Comparison of ENCODE assay signal across 8 cellular contexts in genomic region chr1:177355575-177355974, GRCh38.
DNase-seq lines count a peak whose midpoint lies in the region; ATAC-seq, FAIRE-seq and TF ChIP-seq lines count a peak whose summit lies in the region.

No MANE protein-coding gene starts in this region.

- H3K9me3 ChIP-seq in HCT116 (ENCODE audit: control insufficient read depth in 1 of 2, insufficient read depth in 1 of 2, low read depth in 1 of 2, low read length in 2 of 2) (no peaks in the 10 kb centered on the region), HepG2 (ENCODE audit: low read length) (no peaks in the 10 kb centered on the region)

- H3K9ac ChIP-seq in HCT116 (ENCODE audit: low read length) (no peak overlapping the region), HepG2 (ENCODE audit: insufficient read depth, low read depth, low read length) (no peak overlapping the region)

- TF ChIP-seq EP300 in HepG2 (IDR thresholded peaks at IDR 0.05; ENCODE audit: low read depth in 2 of 2, low read length in 2 of 2) (no peak), HepG2 (CRISPR knock-in tag; IDR thresholded peaks at IDR 0.05; ENCODE audit: borderline replicate concordance) (no peak)

- H3K36me3 ChIP-seq in BJ (ENCODE audit: control insufficient read depth, insufficient read depth, low read length) (no peaks in the 10 kb centered on the region), HCT116 (ENCODE audit: control insufficient read depth in 1 of 2, insufficient read depth in 2 of 2, low read length in 2 of 2) (no peaks in the 10 kb centered on the region), HepG2 (replicated peaks in 1 of 2; ENCODE audit: control insufficient read depth in 1 of 2, insufficient read depth in 2 of 2, low read length in 2 of 2) (no peaks in the 10 kb centered on the region)

- in situ Hi-C loops in HepG2 (cut with HindIII; ENCODE audit: extremely low pct_ligation_motif_present, low pct_unique_long_range_greater_than_20kb) = no loop called here

- BruUV-seq in HCT116 (replicated peaks; lab: Mats Ljungman, UMichigan) (no TSS peak), HepG2 (replicated peaks; lab: Mats Ljungman, UMichigan) (no TSS peak)

- H3K9me2 ChIP-seq in HCT116 (ENCODE audit: insufficient read depth) = no peaks in the 10 kb centered on the region

- no peaks in the 10 kb centered on the region for H3K4me1 ChIP-seq in HCT116 (ENCODE audit: control insufficient read depth in 1 of 2, insufficient read depth in 2 of 2, low read length in 2 of 2)
- H3K4me1 ChIP-seq in HepG2 (ENCODE audit: insufficient read depth, low read length) = no peaks in the 10 kb centered on the region

- H3K27me3 ChIP-seq in BJ (ENCODE audit: control insufficient read depth, insufficient read depth, low read length) = no peaks in the 10 kb centered on the region
- H3K27me3 ChIP-seq in HCT116 (ENCODE audit: insufficient read depth, low read length) = peaks cover 12% of the 10 kb centered on the region; the same call in 1 of the 2 replicates
- H3K27me3 ChIP-seq in HepG2 (ENCODE audit: control insufficient read depth in 1 of 2, insufficient read depth in 2 of 2, low read length in 2 of 2) = no peaks in the 10 kb centered on the region

- H3K27ac ChIP-seq in HCT116 (ENCODE audit: low read depth, low read length) (no peak overlapping the region), VCaP (no peak overlapping the region), HepG2 (ENCODE audit: extremely low read length, insufficient read depth, low read length) (no peak overlapping the region)

- CTCF ChIA-PET in BJ (lab: Yijun Ruan, JAX) (interaction anchor here (0.8 to 5.2 kb wide), 14 partner anchors 9 to 590 kb away, joined by 3 to 64 read pairs (median 3); no protein-coding TSS in a partner anchor), HCT116 (lab: Charles Lee) (no interaction called here), HepG2 (lab: Yijun Ruan, JAX; ENCODE audit: low intra/inter-chr PET ratio, low total read pairs) (interaction anchor here (1.8 kb wide), 1 partner anchor 458 kb away, joined by 9 read pairs; no protein-coding TSS in a partner anchor)

- no peak overlapping the region for H3K4me3 ChIP-seq in BJ (ENCODE audit: low read depth, low read length)
- no peak overlapping the region for H3K4me3 ChIP-seq in HCT116 (replicated peaks in 1 of 2; ENCODE audit: low read depth in 1 of 2, low read length in 2 of 2)
- H3K4me3 ChIP-seq in HepG2 (replicated peaks in 1 of 3; ENCODE audit: insufficient read depth in 1 of 3, low read depth in 2 of 3, low read length in 3 of 3) = no peak overlapping the region

- H4K20me1 ChIP-seq in HCT116 (ENCODE audit: insufficient read depth) = no peaks in the 10 kb centered on the region
- no peaks in the 10 kb centered on the region for H4K20me1 ChIP-seq in HepG2 (ENCODE audit: insufficient read depth, low read length)

- H3K4me2 ChIP-seq in HCT116 (ENCODE audit: low read length) (no peak overlapping the region), HepG2 (ENCODE audit: low read depth, low read length) (no peak overlapping the region)

- DNase-seq in BJ (ENCODE audit: low read depth) (no peak), HCT116 (ENCODE audit: low read depth, low spot score) (no peak), HepG2 (ENCODE audit: low spot score) (peak; percentile 3), NCI-H2171 (lab: John Stamatoyannopoulos, UW) (no peak), NCI-H128 (lab: John Stamatoyannopoulos, UW; ENCODE audit: unreplicated experiment) (no peak)
- no peak for DNase-seq in stimulated activated CD4-positive, alpha-beta T cell treated with anti-CD3 and anti-CD28 coated beads, Interleukin-12 subunit alpha, Interleukin-12 subunit beta, amount 100 ng/mL, for 4 hours
- no peak for DNase-seq in stimulated activated naive CD8-positive, alpha-beta T cell treated with anti-CD3 and anti-CD28 coated beads, Interleukin-15, Interleukin-2, amounts not matched to agents 100 U/mL and 50 U/mL, for 24 hours

- TF ChIP-seq CTCF in BJ (IDR thresholded peaks at IDR 0.05; ENCODE audit: insufficient read depth, low read depth, low read length) (peak; percentile 64), HCT116 (IDR thresholded peaks at IDR 0.05 in 2 of 3, conservative IDR thresholded peaks at IDR 0.05 in 1 of 3; ENCODE audit: borderline replicate concordance in 1 of 3, insufficient read depth in 1 of 3, low read depth in 2 of 3, low read length in 2 of 3) (peak; percentile 25 to 55 (median 48); a peak in 5 of 6 replicates), VCaP (conservative IDR thresholded peaks at IDR 0.05) (peak; percentile 69), HepG2 (CRISPR knock-in tag; IDR thresholded peaks at IDR 0.05) (peak; percentile 61)

- H2AFZ ChIP-seq in HCT116 (ENCODE audit: low read depth, low read length, poor library complexity, severe bottlenecking) (no peak overlapping the region), HepG2 (ENCODE audit: low read length) (no peak overlapping the region)

- TF ChIP-seq POLR2A in HCT116 (IDR thresholded peaks at IDR 0.05; ENCODE audit: borderline replicate concordance, extremely low read depth, insufficient read depth, insufficient read length) (no peak), HepG2 (IDR thresholded peaks at IDR 0.05; ENCODE audit: insufficient read depth in 1 of 2, low read depth in 2 of 2, low read length in 2 of 2) (no peak)

- H3K79me2 ChIP-seq in HCT116 (ENCODE audit: insufficient read depth, low read length) (no peaks in the 10 kb centered on the region), HepG2 (ENCODE audit: insufficient read depth, low read length) (no peaks in the 10 kb centered on the region)

- 0% methylated on average over 2 of the region's 2 CpGs for WGBS in HepG2 (ENCODE audit: low lambda C conversion rate)

- POLR2A ChIA-PET in BJ (lab: Charles Lee) (no interaction called here), HCT116 (lab: Charles Lee) (no interaction called here), HepG2 (lab: Yijun Ruan, JAX) (no interaction called here)

- intact Hi-C loops in HCT116 (cut with micrococcal nuclease) = loop anchor here (1.0 kb wide), 1 partner anchor 458 kb away; no protein-coding TSS in a partner anchor
- intact Hi-C loops in HepG2 (cut with micrococcal nuclease; ENCODE audit: unreplicated experiment) = no loop called here

- ATAC-seq in HCT116 (peak; percentile 75), HepG2 (peak; percentile 75)
- ATAC-seq in stimulated activated naive CD8-positive, alpha-beta T cell treated with anti-CD3 and anti-CD28 coated beads, Interleukin-15, Interleukin-2, amounts not matched to agents 100 U/mL and 50 U/mL, for 24 hours = no peak

- FAIRE-seq in HepG2 (lab: Jason Lieb, UNC) = peak; percentile 36

- RAD21 ChIA-PET in HCT116 (lab: Charles Lee; ENCODE audit: low non-redundant PET in 1 of 2, low total read pairs in 2 of 2, uncharacterized antibody in 2 of 2, unreplicated experiment in 2 of 2) = no interaction called here

- peak; percentile 45 for TF ChIP-seq RAD21 in HCT116 (IDR thresholded peaks at IDR 0.05; ENCODE audit: low read depth)
- TF ChIP-seq RAD21 in HepG2 (CRISPR knock-in tag; IDR thresholded peaks at IDR 0.05) = no peak

TF ChIP-seq in HCT116, 20 proteins besides CTCF, POLR2A, EP300 and RAD21:
- TF ChIP-seq SRF (IDR thresholded peaks at IDR 0.05; ENCODE audit: low read depth) (no peak), FOSL1 (IDR thresholded peaks at IDR 0.05; ENCODE audit: low read depth) (no peak), SP1 (IDR thresholded peaks at IDR 0.05; ENCODE audit: low read depth) (no peak), ELF1 (IDR thresholded peaks at IDR 0.05; ENCODE audit: borderline replicate concordance, low read depth) (no peak), POLR2AphosphoS5 (IDR thresholded peaks at IDR 0.05; ENCODE audit: low read depth, low read length) (no peak), SIN3A (IDR thresholded peaks at IDR 0.05; ENCODE audit: low read depth) (no peak)
- TF ChIP-seq, protein P1, sequence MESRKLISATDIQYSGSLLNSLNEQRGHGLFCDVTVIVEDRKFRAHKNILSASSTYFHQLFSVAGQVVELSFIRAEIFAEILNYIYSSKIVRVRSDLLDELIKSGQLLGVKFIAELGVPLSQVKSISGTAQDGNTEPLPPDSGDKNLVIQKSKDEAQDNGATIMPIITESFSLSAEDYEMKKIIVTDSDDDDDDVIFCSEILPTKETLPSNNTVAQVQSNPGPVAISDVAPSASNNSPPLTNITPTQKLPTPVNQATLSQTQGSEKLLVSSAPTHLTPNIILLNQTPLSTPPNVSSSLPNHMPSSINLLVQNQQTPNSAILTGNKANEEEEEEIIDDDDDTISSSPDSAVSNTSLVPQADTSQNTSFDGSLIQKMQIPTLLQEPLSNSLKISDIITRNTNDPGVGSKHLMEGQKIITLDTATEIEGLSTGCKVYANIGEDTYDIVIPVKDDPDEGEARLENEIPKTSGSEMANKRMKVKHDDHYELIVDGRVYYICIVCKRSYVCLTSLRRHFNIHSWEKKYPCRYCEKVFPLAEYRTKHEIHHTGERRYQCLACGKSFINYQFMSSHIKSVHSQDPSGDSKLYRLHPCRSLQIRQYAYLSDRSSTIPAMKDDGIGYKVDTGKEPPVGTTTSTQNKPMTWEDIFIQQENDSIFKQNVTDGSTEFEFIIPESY (IDR thresholded peaks at IDR 0.05; ENCODE audit: extremely low read depth, insufficient replicate concordance, low read length) = no peak

TF ChIP-seq in HepG2, 621 proteins besides CTCF, POLR2A, EP300 and RAD21 (continues in another document):
- TF ChIP-seq ZNF788 (CRISPR knock-in tag; IDR thresholded peaks at IDR 0.05; ENCODE audit: borderline replicate concordance) (no peak), ZNF124 (CRISPR knock-in tag; IDR thresholded peaks at IDR 0.05) (no peak), ERF (CRISPR knock-in tag; IDR thresholded peaks at IDR 0.05) (no peak), ZSCAN31 (CRISPR knock-in tag; IDR thresholded peaks at IDR 0.05; ENCODE audit: low read depth) (no peak)
- TF ChIP-seq, protein P1 (CRISPR knock-in tag; IDR thresholded peaks at IDR 0.05) = no peak
